ENCODE assay signal across 23 cellular contexts in the genomic region with DNA sequence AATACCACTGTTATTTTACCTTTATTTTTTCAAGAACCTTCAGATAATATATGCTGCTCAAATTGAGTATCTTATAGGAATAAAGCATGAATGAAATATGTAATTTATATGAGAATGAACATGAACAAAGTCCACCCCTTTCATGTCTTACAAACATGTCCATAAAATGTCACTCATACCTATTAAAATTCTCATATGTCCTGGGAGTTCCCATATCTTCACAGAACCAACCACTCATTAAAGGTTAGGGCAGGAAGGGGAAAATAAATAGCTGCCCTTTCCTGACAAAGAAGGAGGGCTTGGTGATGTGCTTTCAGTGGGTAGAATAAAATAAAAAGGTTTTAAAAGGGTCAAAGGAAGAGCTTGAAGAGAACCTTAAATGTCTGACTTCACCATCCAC.
DNase-seq lines count a peak whose midpoint lies in the region; ATAC-seq and TF ChIP-seq lines count a peak whose summit lies in the region.
"Had no signal": no experiment of that assay in that cellular context is flagged by ENCODE, and none has a peak within 500 bp of the region (broad histone marks: within the 10 kb centered on the region; RNA-seq: fewer than 3 reads in every experiment).

No MANE protein-coding gene starts in this region.

- no peaks in the 10 kb centered on the region for H3K27me3 Mint-ChIP-seq in effector memory CD8-positive, alpha-beta T cell
- H3K27me3 Mint-ChIP-seq in mesothelial cell of epicardium (ENCODE audit: low read depth): no peaks in the 10 kb centered on the region
- H3K27me3 Mint-ChIP-seq in neural crest cell (ENCODE audit: low read depth): no peaks in the 10 kb centered on the region
- H3K27me3 Mint-ChIP-seq: B cell; CD4-positive, alpha-beta T cell had no signal

- H3K4me1 Mint-ChIP-seq in effector memory CD8-positive, alpha-beta T cell (ENCODE audit: low read depth in 2 of 2): peaks cover 10 to 40% of the 10 kb centered on the region in 2 donors
- H3K4me1 Mint-ChIP-seq in mesothelial cell of epicardium (peaks cover 52% of the 10 kb centered on the region), neural crest cell (peaks cover 4% of the 10 kb centered on the region)

- ATAC-seq in effector memory CD8-positive, alpha-beta T cell (replicated peaks): no peak
- no peak for ATAC-seq in GM18868 (IDR thresholded peaks at IDR 0.05; ENCODE audit: unreplicated experiment)
- ATAC-seq: A549; CD8-positive, alpha-beta T cell; GM12878 had no signal

- no peak for TF ChIP-seq CTCF in mesothelial cell of epicardium (IDR thresholded peaks at IDR 0.05; ENCODE audit: unreplicated experiment)
- no peak for TF ChIP-seq CTCF in neural crest cell (conservative IDR thresholded peaks at IDR 0.05)

- peaks cover 3% of the 10 kb centered on the region for H3K36me3 Mint-ChIP-seq in effector memory CD8-positive, alpha-beta T cell (ENCODE audit: insufficient read depth)
- H3K36me3 Mint-ChIP-seq in mesothelial cell of epicardium (no peaks in the 10 kb centered on the region), neural crest cell (ENCODE audit: low read depth) (no peaks in the 10 kb centered on the region)

- H3K27ac Mint-ChIP-seq in effector memory CD8-positive, alpha-beta T cell: peak overlapping the region; percentile 19 to 64
- H3K27ac Mint-ChIP-seq in mesothelial cell of epicardium (peak overlapping the region; percentile 76), neural crest cell (ENCODE audit: unreplicated experiment) (peak overlapping the region; percentile 10)
- H3K27ac Mint-ChIP-seq: B cell; CD4-positive, alpha-beta T cell; CD8-positive, alpha-beta T cell had no signal

- H3K9me3 Mint-ChIP-seq in effector memory CD8-positive, alpha-beta T cell: no peaks in the 10 kb centered on the region
- H3K9me3 Mint-ChIP-seq in mesothelial cell of epicardium (no peaks in the 10 kb centered on the region), neural crest cell (no peaks in the 10 kb centered on the region)
- H3K9me3 Mint-ChIP-seq: CD4-positive, alpha-beta T cell; CD8-positive, alpha-beta T cell had no signal

- H3K4me3 Mint-ChIP-seq in effector memory CD8-positive, alpha-beta T cell: no peak overlapping the region
- no peak overlapping the region for H3K4me3 Mint-ChIP-seq in mesothelial cell of epicardium
- H3K4me3 Mint-ChIP-seq in neural crest cell: no peak overlapping the region
- H3K4me3 Mint-ChIP-seq: B cell; CD4-positive, alpha-beta T cell; CD8-positive, alpha-beta T cell had no signal

- DNase-seq in NCI-H2227 (lab: John Stamatoyannopoulos, UW; ENCODE audit: unreplicated experiment): peak; percentile 14
- DNase-seq in effector memory CD8-positive, alpha-beta T cell: no peak
- DNase-seq in mesothelial cell of epicardium (ENCODE audit: low spot score in 2 of 2, unreplicated experiment in 2 of 2): no peak
- no peak for DNase-seq in neural crest cell (ENCODE audit: low read depth, low spot score)
- DNase-seq in kidney glomerular epithelial cell (lab: John Stamatoyannopoulos, UW): no peak
- no peak for DNase-seq in NK-92 (lab: John Stamatoyannopoulos, UW; ENCODE audit: unreplicated experiment)
- no peak for DNase-seq in NCI-H446 treated with DMSO at 0.1 percent for 48 hours (lab: John Stamatoyannopoulos, UW)
- DNase-seq: 8988T; AML-193; Caco-2; Calu3; CD4-positive, alpha-beta T cell; CD8-positive, alpha-beta T cell; DMS153; DMS53; DMS79; DND-41; EL; GDM1 had no signal

Comparison
In these comparisons a context has a peak if more than half of its experiments do, and no peak if none do; other contexts are left out.
1. H3K27ac Mint-ChIP-seq: peak in every context shown above with its lines; median percentile 76 in mesothelial cell of epicardium; 42 in effector memory CD8-positive, alpha-beta T cell; 10 in neural crest cell.